In genomic region chr9:92669890-92670708, GRCh38 we compare ENCODE assay signal across 8 cellular contexts. TPM values are rescaled to one million over a fixed set of nuclear protein-coding genes. Genes with fewer than 3 reads are reported as not detected.
DNase-seq lines count a peak whose midpoint lies in the region; ATAC-seq and TF ChIP-seq lines count a peak whose summit lies in the region.

Gene IPPK (minus strand): TSS chr9:92670131. CDS start chr9:92669988, 143 bp downstream.

- ATAC-seq in GM19395 (IDR thresholded peaks at IDR 0.05; ENCODE audit: unreplicated experiment) = peak; percentile 97
- peak; percentile 87 for ATAC-seq in HG03558 (IDR thresholded peaks at IDR 0.05; ENCODE audit: extremely low read depth, unreplicated experiment)

- H3K9me3 Mint-ChIP-seq in CD14-positive monocyte = peaks cover 0 to 2% (median 0%) of the 10 kb centered on the region in 7 donors

- H3K27me3 Mint-ChIP-seq in CD14-positive monocyte (ENCODE audit: low read depth in 3 of 3) = peaks cover 0 to 1% (median 0%) of the 10 kb centered on the region in 3 donors

- peaks cover 30% of the 10 kb centered on the region for H3K4me1 Mint-ChIP-seq in CD14-positive monocyte

- H3K4me3 Mint-ChIP-seq in CD14-positive monocyte = peak within 1 kb of the TSS; percentile 92 to 95

- H3K36me3 Mint-ChIP-seq in CD14-positive monocyte = peaks cover 17% of the 10 kb centered on the region in 2 donors

- TF ChIP-seq CTCF in CD14-positive monocyte (IDR thresholded peaks at IDR 0.05) = no peak

- intact Hi-C loops in CD14-positive monocyte (cut with micrococcal nuclease) = loop anchor here (2.0 to 10.0 kb wide), 3 partner anchors 93 to 895 kb away; partner anchors contain the start of gene BICD2 (in 1 of the 2)

- peak within 1 kb of the TSS; percentile 92 to 97 (median 94) for H3K27ac Mint-ChIP-seq in CD14-positive monocyte

- DNase-seq in CD14-positive monocyte (ENCODE audit: low spot score) = peak; percentile 98
- DNase-seq in NCI-H748 (lab: John Stamatoyannopoulos, UW; ENCODE audit: unreplicated experiment) = peak; percentile 99
- peak; percentile 95 to 98 for DNase-seq in activated CD4-positive, alpha-beta T cell treated with anti-CD3 and anti-CD28 coated beads, Interleukin-2, amount 50 U/mL, for 24 hours (ENCODE audit: low read depth in 1 of 2, low spot score in 1 of 2)
- DNase-seq in dedifferentiated amniotic fluid mesenchymal stem cell (ENCODE audit: extremely low spot score) = peak; percentile 98
- DNase-seq in left kidney (ENCODE audit: low read depth, low spot score) = peak; percentile 99
- peak; percentile 98 for DNase-seq in stimulated activated CD4-positive, alpha-beta T cell treated with anti-CD3 and anti-CD28 coated beads, Interleukin-1b, Interleukin-23, amount 100 ng/mL, for 48 hours

RNA-seq across cellular contexts. Expression of gene IPPK, which starts in this region (rescaled TPM):
- polyA plus RNA-seq in CD14-positive monocyte = 1 to 10 TPM; 1.9 to 3.2 TPM

Comparison
In these comparisons a context has a peak if more than half of its experiments do, and no peak if none do; other contexts are left out.
1. Peak in every context shown above with its lines: DNase-seq and ATAC-seq.